In genomic region chr17:79217473-79218135, GRCh38 we compare ENCODE assay signal across 19 cellular contexts.
"Had no signal": no experiment of that assay in that cellular context is flagged by ENCODE, and none has a peak within 500 bp of the region (broad histone marks: within the 10 kb centered on the region; RNA-seq: fewer than 3 reads in every experiment).

No MANE protein-coding gene starts in this region.

- DNase-seq: activated CD4-positive, alpha-beta T cell treated with anti-CD3 and anti-CD28 coated beads, Interleukin-2, amount 10 ng/mL, durations not matched to agents 7 days and 5 days; activated CD4-positive, CD25-positive, alpha-beta regulatory T cell; activated CD8-positive, alpha-beta memory T cell treated with anti-CD3 and anti-CD28 coated beads, Interleukin-2, amount 50 U/mL, for 48 hours; activated gamma-delta T cell treated with Interleukin-2 at 50 U/mL for 16 hours; activated naive CD8-positive, alpha-beta T cell treated with anti-CD3 and anti-CD28 coated beads, Interleukin-2, amount 50 U/mL, for 24 hours; activated T-cell treated with anti-CD3 and anti-CD28 coated beads, Interleukin-2, amount 50 U/mL, for 72 hours; dermis blood vessel endothelial cell; islet precursor cell; mammary epithelial cell; naive B cell; ovary; thyroid gland had no signal

- ATAC-seq: activated naive CD8-positive, alpha-beta T cell treated with anti-CD3 and anti-CD28 coated beads, Interleukin-2, amount 50 U/mL, for 24 hours; activated T-cell treated with anti-CD3 and anti-CD28 coated beads, Interleukin-2, amount 50 U/mL, for 72 hours; gastroesophageal sphincter; left lobe of liver; stimulated activated effector memory CD8-positive, alpha-beta T cell treated with anti-CD3 and anti-CD28 coated beads, Interleukin-12 subunit alpha, Interleukin-12 subunit beta, amount 100 ng/mL, for 72 hours had no signal

- FAIRE-seq: urothelium cell line had no signal

- H3K4me1 ChIP-seq: ascending aorta, breast epithelium, thyroid gland had no signal

- H3K9me3 ChIP-seq: ascending aorta, breast epithelium, gastroesophageal sphincter, ovary, thyroid gland had no signal

- H3K27ac ChIP-seq: ascending aorta, breast epithelium, gastroesophageal sphincter, neural progenitor cell, ovary, thyroid gland had no signal

- H2AFZ ChIP-seq: neural progenitor cell had no signal

- H3K36me3 ChIP-seq: ascending aorta, breast epithelium, gastroesophageal sphincter, neural progenitor cell, ovary, thyroid gland had no signal

- H3K4me3 ChIP-seq: ascending aorta, breast epithelium, gastroesophageal sphincter, neural progenitor cell, ovary, thyroid gland had no signal

- H3K27me3 ChIP-seq: neural progenitor cell, ovary had no signal

- H3K4me2 ChIP-seq: neural progenitor cell had no signal

- H3K9ac ChIP-seq: neural progenitor cell had no signal
